Comparison of ENCODE assay signal across 24 cellular contexts in the genomic region with DNA sequence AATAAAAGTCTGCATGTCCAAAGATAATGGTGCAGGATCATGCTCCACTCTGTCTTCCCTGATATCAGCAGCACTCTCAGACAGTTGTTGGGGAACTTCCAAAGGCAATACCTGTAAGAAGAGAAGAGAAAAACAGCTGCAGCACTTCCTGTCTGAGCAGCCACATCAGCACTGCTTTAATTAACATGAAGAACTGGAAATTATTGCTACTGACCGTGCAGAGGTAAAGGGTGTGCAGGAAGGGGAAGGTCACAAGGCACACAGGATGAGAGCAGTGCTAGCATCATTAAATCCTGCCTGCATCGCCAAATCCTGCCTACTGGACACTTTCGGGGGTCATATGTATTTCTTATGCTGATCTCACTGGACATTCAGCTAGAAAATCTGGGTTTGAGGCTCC.
"Had no signal": no experiment of that assay in that cellular context is flagged by ENCODE, and none has a peak within 500 bp of the region (broad histone marks: within the 10 kb centered on the region; RNA-seq: fewer than 3 reads in every experiment).

No MANE protein-coding gene starts in this region.

- H3K9ac ChIP-seq: KMS-11 had no signal

- H3K4me3 ChIP-seq: K562, SJCRH30 had no signal

- H3K27me3 ChIP-seq: SJCRH30 had no signal

- ATAC-seq: K562, Panc1, PC-3, Right ventricle myocardium inferior, SK-N-SH treated with all-trans-retinoic acid at 6 μM for 48 hours had no signal

- H3K4me1 ChIP-seq: SJCRH30 had no signal

- H3K36me3 ChIP-seq: SJCRH30 had no signal

- H3K4me2 ChIP-seq: KMS-11 had no signal

- H3K9me3 ChIP-seq: SJCRH30 had no signal

- H3K27ac ChIP-seq: HL-60, KMS-11, SJCRH30 had no signal

- DNase-seq: Kasumi-1; MV-4-11; NCI-H1048; NCI-H1105; NCI-H1436 treated with DMSO at 0.1 percent for 48 hours; NCI-H1694; NCI-H187 treated with DMSO at 0.1 percent for 48 hours; NCI-H2029 treated with DMSO at 0.1 percent for 48 hours; NCI-H2171; NCI-H226; NCI-H446; NCI-H524; NK-92 treated with Interleukin-12 subunit alpha and Interleukin-12 subunit beta, amount 100 ng/mL, for 24 hours; PC-3; SHP77 treated with DMSO at 0.1 percent for 48 hours; T-helper 1 cell; T-helper 2 cell had no signal
